Comparison of ENCODE assay signal across 8 cellular contexts in the genomic region with DNA sequence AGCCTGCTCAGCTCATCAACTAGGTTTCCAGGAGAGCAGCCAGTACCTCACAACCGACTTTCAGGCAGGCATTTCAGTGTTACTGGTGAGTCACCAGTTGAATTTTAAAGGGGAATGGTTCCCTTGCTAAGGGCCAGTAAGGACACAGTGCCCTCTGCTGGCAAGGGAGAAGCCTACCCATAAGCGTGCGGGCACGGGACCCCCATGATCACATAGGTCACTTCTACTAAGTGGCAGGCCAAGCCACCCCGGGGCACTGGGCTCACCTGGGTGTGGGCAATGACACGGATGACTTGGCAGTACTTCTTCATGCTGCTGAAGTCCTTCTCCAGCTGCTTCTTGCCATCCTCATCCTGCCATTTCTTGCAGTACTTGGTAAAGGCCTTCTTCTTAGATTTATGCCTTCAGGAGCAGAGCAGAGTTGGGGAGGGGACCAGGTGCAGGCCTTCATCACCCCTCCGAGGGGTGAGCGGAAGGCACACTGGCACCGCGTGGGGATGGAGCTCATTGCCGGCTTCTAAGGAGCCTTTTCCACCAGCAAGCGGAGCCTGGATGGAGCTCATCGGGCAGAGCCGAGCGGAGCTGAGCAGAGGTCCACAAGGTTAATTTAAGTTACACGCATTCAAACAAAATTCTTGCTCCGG. TPM values are rescaled to one million over a fixed set of nuclear protein-coding genes. Genes with fewer than 3 reads are reported as not detected.
DNase-seq lines count a peak whose midpoint lies in the region; ATAC-seq and TF ChIP-seq lines count a peak whose summit lies in the region.

No MANE protein-coding gene starts in this region.

- H3K9me3 ChIP-seq in effector memory CD4-positive, alpha-beta T cell (ENCODE audit: control insufficient read depth, low read length): no peaks in the 10 kb centered on the region
- H3K9me3 ChIP-seq in mesenchymal stem cell (ENCODE audit: control insufficient read depth, low read length): no peaks in the 10 kb centered on the region

- H2BK120ac ChIP-seq in mesenchymal stem cell (ENCODE audit: low read depth, low read length): no peak overlapping the region

- H3K9ac ChIP-seq in mesenchymal stem cell (ENCODE audit: low read length): peak overlapping the region; percentile 100

- DNase-seq in NCI-H82 (lab: John Stamatoyannopoulos, UW) (peak; percentile 72), mesenchymal stem cell (peak; percentile 94)
- DNase-seq in activated CD8-positive, alpha-beta T cell treated with anti-CD3 and anti-CD28 coated beads, Interleukin-2, amount 10 ng/mL, durations not matched to agents 7 days and 5 days: peak; percentile 86
- peak; percentile 56 to 66 (median 59) for DNase-seq in effector memory CD4-positive, alpha-beta T cell
- peak; percentile 52 for DNase-seq in stimulated activated CD8-positive, alpha-beta memory T cell treated with anti-CD3 and anti-CD28 coated beads, Interleukin-12 subunit alpha, Interleukin-12 subunit beta, amount 100 ng/mL, for 4 hours (ENCODE audit: low read depth)

- ATAC-seq in activated CD8-positive, alpha-beta T cell treated with anti-CD3 and anti-CD28 coated beads, Interleukin-2, amount 10 ng/mL, durations not matched to agents 7 days and 5 days: peak; percentile 26
- no peak for ATAC-seq in GM21723 (IDR thresholded peaks at IDR 0.05; ENCODE audit: unreplicated experiment)

- POLR2A ChIA-PET in activated CD8-positive, alpha-beta T cell treated with anti-CD3 and anti-CD28 coated beads, Interleukin-2, amount 10 ng/mL, durations not matched to agents 7 days and 5 days (lab: Charles Lee): interaction anchor here (0.6 to 6.4 kb wide), 8 partner anchors 10 to 644 kb away, joined by 3 to 63 read pairs (median 22); partner anchors contain the start of gene CBX7

- no peaks in the 10 kb centered on the region for H3K27me3 Mint-ChIP-seq in activated CD8-positive, alpha-beta T cell treated with anti-CD3 and anti-CD28 coated beads, Interleukin-2, amount 10 ng/mL, durations not matched to agents 7 days and 5 days (ENCODE audit: low read depth)

- H3K4me3 Mint-ChIP-seq in activated CD8-positive, alpha-beta T cell treated with anti-CD3 and anti-CD28 coated beads, Interleukin-2, amount 10 ng/mL, durations not matched to agents 7 days and 5 days: peak overlapping the region; percentile 100

- no peak overlapping the region for H2BK12ac ChIP-seq in mesenchymal stem cell (ENCODE audit: low read length in 2 of 2)

- no peak overlapping the region for H3K14ac ChIP-seq in mesenchymal stem cell (ENCODE audit: low read length in 2 of 2)

- H2BK15ac ChIP-seq in mesenchymal stem cell (ENCODE audit: low read depth, poor library complexity, severe bottlenecking): no peak overlapping the region

- H3K9me3 Mint-ChIP-seq in activated CD8-positive, alpha-beta T cell treated with anti-CD3 and anti-CD28 coated beads, Interleukin-2, amount 10 ng/mL, durations not matched to agents 7 days and 5 days (ENCODE audit: insufficient read depth): no peaks in the 10 kb centered on the region

- H3K4ac ChIP-seq in mesenchymal stem cell (ENCODE audit: low read depth in 1 of 2, low read length in 2 of 2): no peak overlapping the region

- peaks cover 77% of the 10 kb centered on the region for H3K36me3 Mint-ChIP-seq in activated CD8-positive, alpha-beta T cell treated with anti-CD3 and anti-CD28 coated beads, Interleukin-2, amount 10 ng/mL, durations not matched to agents 7 days and 5 days (ENCODE audit: low read depth)

- peak overlapping the region; percentile 94 for H3K4me2 ChIP-seq in mesenchymal stem cell (ENCODE audit: low read length, poor library complexity, severe bottlenecking)

- H3K36me3 ChIP-seq in ACC112 (ENCODE audit: insufficient read depth, low read length) (peaks cover 46% of the 10 kb centered on the region), mesenchymal stem cell (ENCODE audit: control insufficient read depth in 1 of 2, insufficient read depth in 2 of 2, low read depth in 1 of 2, low read length in 2 of 2) (peaks cover 59 to 72% of the 10 kb centered on the region in 2 experiments)
- H3K36me3 ChIP-seq in effector memory CD4-positive, alpha-beta T cell (ENCODE audit: control insufficient read depth, insufficient read depth, low read length): peaks cover 71% of the 10 kb centered on the region

- peak overlapping the region; percentile 99 for H3K4me3 ChIP-seq in ACC112 (ENCODE audit: low read depth, low read length)
- no peak overlapping the region for H3K4me3 ChIP-seq in effector memory CD4-positive, alpha-beta T cell (ENCODE audit: insufficient read depth, low read depth, low read length, poor library complexity, severe bottlenecking)
- peak overlapping the region; percentile 51 to 99 for H3K4me3 ChIP-seq in mesenchymal stem cell (ENCODE audit: insufficient read depth in 1 of 2, low read depth in 1 of 2, low read length in 2 of 2)

- peaks cover 16% of the 10 kb centered on the region for H3K4me1 ChIP-seq in ACC112 (ENCODE audit: control insufficient read depth, insufficient read depth, low read length, unreplicated experiment)
- peaks cover 40% of the 10 kb centered on the region for H3K4me1 ChIP-seq in effector memory CD4-positive, alpha-beta T cell (ENCODE audit: control insufficient read depth, insufficient read depth, low read length, poor library complexity, severe bottlenecking)
- peaks cover 43% of the 10 kb centered on the region for H3K4me1 ChIP-seq in mesenchymal stem cell (ENCODE audit: control insufficient read depth, insufficient read depth, low read depth, low read length)

- H3K27ac ChIP-seq in ACC112 (ENCODE audit: low read depth, low read length): peak overlapping the region; percentile 93; the same call in 1 of the 2 replicates
- H3K27ac ChIP-seq in effector memory CD4-positive, alpha-beta T cell (ENCODE audit: insufficient read depth, low read length, poor library complexity, severe bottlenecking): peak overlapping the region; percentile 78
- H3K27ac ChIP-seq in mesenchymal stem cell (ENCODE audit: low read length, poor library complexity, severe bottlenecking): peak overlapping the region; percentile 95

- WGBS in mesenchymal stem cell: 40% methylated on average over 17 of the region's 17 CpGs

- CTCF ChIA-PET in activated CD8-positive, alpha-beta T cell treated with anti-CD3 and anti-CD28 coated beads, Interleukin-2, amount 10 ng/mL, durations not matched to agents 7 days and 5 days (lab: Charles Lee): interaction anchor here (0.6 to 7.1 kb wide), 33 partner anchors 10 to 548 kb away, joined by 3 to 142 read pairs (median 6); partner anchors contain the start of genes APOBEC3C, CBX6 and TAB1

- no peak overlapping the region for H4K8ac ChIP-seq in mesenchymal stem cell (ENCODE audit: low read length)

- no peak overlapping the region for H3K18ac ChIP-seq in mesenchymal stem cell (ENCODE audit: low read depth in 1 of 2, low read length in 2 of 2)

- TF ChIP-seq POLR2A in GM19193 (IDR thresholded peaks at IDR 0.05; ENCODE audit: extremely low read depth, insufficient read depth, insufficient read length): peak; percentile 25

- peak overlapping the region; percentile 99 for H3K27ac Mint-ChIP-seq in activated CD8-positive, alpha-beta T cell treated with anti-CD3 and anti-CD28 coated beads, Interleukin-2, amount 10 ng/mL, durations not matched to agents 7 days and 5 days

- H3K27me3 ChIP-seq in ACC112 (ENCODE audit: insufficient read depth, low read length): no peaks in the 10 kb centered on the region
- H3K27me3 ChIP-seq in effector memory CD4-positive, alpha-beta T cell (replicated peaks; ENCODE audit: control insufficient read depth, insufficient read depth, low read length, poor library complexity, severe bottlenecking): no peaks in the 10 kb centered on the region
- no peaks in the 10 kb centered on the region for H3K27me3 ChIP-seq in mesenchymal stem cell (ENCODE audit: control insufficient read depth in 1 of 2, insufficient read depth in 1 of 2, low read length in 2 of 2)

- no peak overlapping the region for H2BK5ac ChIP-seq in mesenchymal stem cell (ENCODE audit: low read depth, low read length, poor library complexity, severe bottlenecking)

- H2AFZ ChIP-seq in ACC112 (ENCODE audit: low read length, unreplicated experiment) (no peak overlapping the region), mesenchymal stem cell (ENCODE audit: low read depth, low read length) (no peak overlapping the region)

- H3K79me2 ChIP-seq in ACC112 (ENCODE audit: control insufficient read depth, insufficient read depth, low read length, unreplicated experiment): peaks cover 58% of the 10 kb centered on the region

- H4K91ac ChIP-seq in mesenchymal stem cell (ENCODE audit: low read length): no peak overlapping the region

- H3K79me1 ChIP-seq in mesenchymal stem cell (replicated peaks; ENCODE audit: low read length, poor library complexity, severe bottlenecking): no peaks in the 10 kb centered on the region

- H2AK5ac ChIP-seq in mesenchymal stem cell (ENCODE audit: low read length, severe bottlenecking): no peak overlapping the region

- no peak overlapping the region for H3K23ac ChIP-seq in mesenchymal stem cell (ENCODE audit: low read length in 2 of 2)

- H3K4me1 Mint-ChIP-seq in activated CD8-positive, alpha-beta T cell treated with anti-CD3 and anti-CD28 coated beads, Interleukin-2, amount 10 ng/mL, durations not matched to agents 7 days and 5 days (ENCODE audit: low read depth): peaks cover 57% of the 10 kb centered on the region

RNA-seq across cellular contexts. Expression of gene RPL3, which starts 2.9 kb away (rescaled TPM):
- total RNA-seq in activated CD8-positive, alpha-beta T cell treated with anti-CD3 and anti-CD28 coated beads, Interleukin-2, amount 10 ng/mL, durations not matched to agents 7 days and 5 days: 1,000 to 10,000 TPM; 1,693 to 1,717 TPM
- polyA plus RNA-seq in mesenchymal stem cell (2013, experiment 1 of 2): 1,826 TPM
- 1,787 TPM for polyA plus RNA-seq in mesenchymal stem cell (2013, experiment 2 of 2)

RNA-seq across cellular contexts. Expression of gene SYNGR1, which starts 33.2 kb away (rescaled TPM):
- total RNA-seq in activated CD8-positive, alpha-beta T cell treated with anti-CD3 and anti-CD28 coated beads, Interleukin-2, amount 10 ng/mL, durations not matched to agents 7 days and 5 days: under 1 TPM; 0.24 to 0.37 TPM
- polyA plus RNA-seq in mesenchymal stem cell (2013, experiment 1 of 2): 22.3 TPM
- 22.9 TPM for polyA plus RNA-seq in mesenchymal stem cell (2013, experiment 2 of 2)
